8 cellular contexts compared by ENCODE assay signal in the genomic region with DNA sequence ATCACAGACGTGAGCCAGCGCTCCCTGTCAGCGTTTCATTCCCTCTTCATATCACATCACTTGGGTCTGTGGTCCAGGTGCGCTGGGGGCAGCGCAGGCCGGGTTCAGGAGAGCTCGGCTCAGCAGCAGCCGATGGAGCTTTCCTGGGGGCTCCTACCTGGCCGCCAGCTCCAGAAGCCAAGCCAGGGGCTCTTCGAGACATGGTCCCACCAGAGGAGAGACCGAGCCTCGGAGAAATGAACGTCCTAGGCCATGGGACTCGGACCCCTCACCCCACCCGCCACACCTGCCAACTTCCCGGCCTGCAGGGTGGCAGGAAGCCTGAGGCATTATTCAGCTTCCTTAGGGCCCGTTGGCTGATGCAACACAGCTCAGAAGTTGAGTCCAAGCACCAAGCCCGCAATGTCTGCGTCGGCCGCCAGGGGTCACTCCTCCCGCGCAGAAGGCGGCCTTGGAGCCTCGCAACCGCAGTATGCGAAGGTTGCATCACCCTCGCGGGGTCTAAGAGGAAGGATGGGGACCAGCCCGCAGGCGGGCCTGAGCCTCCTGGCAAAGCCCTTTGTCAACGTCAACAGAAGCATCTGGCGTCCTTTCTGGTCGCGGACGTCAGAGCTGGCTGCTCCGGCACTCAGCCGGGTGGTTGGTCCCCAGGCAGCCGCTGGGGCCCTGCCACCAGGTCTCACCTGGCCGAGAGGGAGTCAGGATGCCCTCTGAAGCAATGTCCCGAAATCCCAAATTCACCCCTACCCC. TPM values are rescaled to one million over a fixed set of nuclear protein-coding genes. Genes with fewer than 3 reads are reported as not detected.
DNase-seq lines count a peak whose midpoint lies in the region; ATAC-seq and TF ChIP-seq lines count a peak whose summit lies in the region.

No MANE protein-coding gene starts in this region.

- no TSS peak for BruUV-seq in PC-3 (replicated peaks; lab: Mats Ljungman, UMichigan)

- H3K36me3 ChIP-seq in PC-3 (ENCODE audit: low read depth, low read length) = no peaks in the 10 kb centered on the region

- peak overlapping the region; percentile 54; the same call in 1 of the 2 replicates for H2AFZ ChIP-seq in PC-3 (ENCODE audit: low read length)

- no peaks in the 10 kb centered on the region for H3F3A ChIP-seq in PC-3 (ENCODE audit: low read length, unreplicated experiment)

- DNase-seq in DMS114 treated with DMSO at 0.1 percent for 48 hours (lab: John Stamatoyannopoulos, UW; ENCODE audit: unreplicated experiment) (peak; percentile 62), PC-3 (peak; percentile 85), myocyte (ENCODE audit: low read depth) (peak; percentile 90)
- peak; percentile 95 for DNase-seq in activated T-cell treated with anti-CD3 and anti-CD28 coated beads, Interleukin-2, amount 50 U/mL, for 1 hour
- peak; percentile 89 to 91 for DNase-seq in stimulated activated CD8-positive, alpha-beta memory T cell treated with anti-CD3 and anti-CD28 coated beads, Interleukin-7, amount 100 ng/mL, for 48 hours (ENCODE audit: extremely low read depth in 1 of 2, low read depth in 1 of 2)

- POLR2A ChIA-PET in PC-3 (lab: Charles Lee; ENCODE audit: unreplicated experiment) = interaction anchor here (0.5 kb wide), 1 partner anchor 292 kb away, joined by 4 read pairs; no protein-coding TSS in a partner anchor

- H3K9ac ChIP-seq in PC-3 (ENCODE audit: low read length) = peak overlapping the region; percentile 33

- H3K4me1 ChIP-seq in PC-3 (ENCODE audit: insufficient read depth, low read length) = peaks cover 10% of the 10 kb centered on the region

- TF ChIP-seq RAD21 in Ishikawa (IDR thresholded peaks at IDR 0.05; ENCODE audit: low read depth) = peak; percentile 100

- intact Hi-C loops in PC-3 (cut with micrococcal nuclease) = loop anchor here (1.0 to 5.0 kb wide), 2 partner anchors 73 to 130 kb away; no protein-coding TSS in a partner anchor

- no peaks in the 10 kb centered on the region for H3K79me2 ChIP-seq in PC-3 (ENCODE audit: low read length)

- H3K27me3 ChIP-seq in PC-3 (ENCODE audit: low read length) = no peaks in the 10 kb centered on the region

- H3K9me2 ChIP-seq in PC-3 (replicated peaks; ENCODE audit: low read length) = no peaks in the 10 kb centered on the region

- ATAC-seq in GM21529 (IDR thresholded peaks at IDR 0.05; ENCODE audit: unreplicated experiment) = peak; percentile 44
- peak; percentile 75 for ATAC-seq in PC-3
- ATAC-seq in esophagus mucosa = peak; percentile 90

- H3K27ac ChIP-seq in PC-3 (ENCODE audit: low read length) = peak overlapping the region; percentile 44

- no peaks in the 10 kb centered on the region for H4K20me1 ChIP-seq in PC-3 (ENCODE audit: low read length)

- peak; percentile 69 for TF ChIP-seq CTCF in PC-3 (conservative IDR thresholded peaks at IDR 0.05; ENCODE audit: low read depth, low read length)

- CTCF ChIA-PET in PC-3 (lab: Charles Lee) = interaction anchor here (0.6 to 1.5 kb wide), 8 partner anchors 13 to 120 kb away, joined by 3 to 42 read pairs (median 4); a partner anchor contains a TSS

- H3K9me3 ChIP-seq in PC-3 (ENCODE audit: low read length) = no peaks in the 10 kb centered on the region

- peak; percentile 72; the same call in 1 of the 2 replicates for TF ChIP-seq EP300 in Ishikawa (IDR thresholded peaks at IDR 0.05; ENCODE audit: borderline replicate concordance)

- H3K4me3 ChIP-seq in PC-3 (ENCODE audit: low read length) = no peak overlapping the region

- peak overlapping the region; percentile 48 for H3K4me2 ChIP-seq in PC-3 (ENCODE audit: low read length)

TF ChIP-seq in Ishikawa, 13 proteins besides CTCF, POLR2A, EP300 and RAD21:
- TF ChIP-seq TAF1 (IDR thresholded peaks at IDR 0.05; ENCODE audit: low read depth) (peak; percentile 44; the same call in 1 of the 2 replicates), TEAD4 (IDR thresholded peaks at IDR 0.05) (peak; percentile 68), EGR1 (IDR thresholded peaks at IDR 0.05) (no peak), ZBTB7A (IDR thresholded peaks at IDR 0.05; ENCODE audit: low read depth) (no peak; the same call in 1 of the 2 replicates), CREB1 (IDR thresholded peaks at IDR 0.05; ENCODE audit: low read depth) (no peak), CEBPB (IDR thresholded peaks at IDR 0.05) (peak; percentile 98), NFIC (IDR thresholded peaks at IDR 0.05) (peak; percentile 67), FOXM1 (IDR thresholded peaks at IDR 0.05; ENCODE audit: borderline replicate concordance, low read depth) (0 out of 2 replicates have a peak, but pooled peaks have one; percentile 27), YY1 (IDR thresholded peaks at IDR 0.05; ENCODE audit: low read depth) (0 out of 2 replicates have a peak, but pooled peaks have one; percentile 25), TCF12 (IDR thresholded peaks at IDR 0.05; ENCODE audit: low read depth) (peak; percentile 76)
- TF ChIP-seq, protein P1, sequence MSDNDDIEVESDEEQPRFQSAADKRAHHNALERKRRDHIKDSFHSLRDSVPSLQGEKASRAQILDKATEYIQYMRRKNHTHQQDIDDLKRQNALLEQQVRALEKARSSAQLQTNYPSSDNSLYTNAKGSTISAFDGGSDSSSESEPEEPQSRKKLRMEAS (IDR thresholded peaks at IDR 0.05) = peak; percentile 84
- TF ChIP-seq, protein P2, sequence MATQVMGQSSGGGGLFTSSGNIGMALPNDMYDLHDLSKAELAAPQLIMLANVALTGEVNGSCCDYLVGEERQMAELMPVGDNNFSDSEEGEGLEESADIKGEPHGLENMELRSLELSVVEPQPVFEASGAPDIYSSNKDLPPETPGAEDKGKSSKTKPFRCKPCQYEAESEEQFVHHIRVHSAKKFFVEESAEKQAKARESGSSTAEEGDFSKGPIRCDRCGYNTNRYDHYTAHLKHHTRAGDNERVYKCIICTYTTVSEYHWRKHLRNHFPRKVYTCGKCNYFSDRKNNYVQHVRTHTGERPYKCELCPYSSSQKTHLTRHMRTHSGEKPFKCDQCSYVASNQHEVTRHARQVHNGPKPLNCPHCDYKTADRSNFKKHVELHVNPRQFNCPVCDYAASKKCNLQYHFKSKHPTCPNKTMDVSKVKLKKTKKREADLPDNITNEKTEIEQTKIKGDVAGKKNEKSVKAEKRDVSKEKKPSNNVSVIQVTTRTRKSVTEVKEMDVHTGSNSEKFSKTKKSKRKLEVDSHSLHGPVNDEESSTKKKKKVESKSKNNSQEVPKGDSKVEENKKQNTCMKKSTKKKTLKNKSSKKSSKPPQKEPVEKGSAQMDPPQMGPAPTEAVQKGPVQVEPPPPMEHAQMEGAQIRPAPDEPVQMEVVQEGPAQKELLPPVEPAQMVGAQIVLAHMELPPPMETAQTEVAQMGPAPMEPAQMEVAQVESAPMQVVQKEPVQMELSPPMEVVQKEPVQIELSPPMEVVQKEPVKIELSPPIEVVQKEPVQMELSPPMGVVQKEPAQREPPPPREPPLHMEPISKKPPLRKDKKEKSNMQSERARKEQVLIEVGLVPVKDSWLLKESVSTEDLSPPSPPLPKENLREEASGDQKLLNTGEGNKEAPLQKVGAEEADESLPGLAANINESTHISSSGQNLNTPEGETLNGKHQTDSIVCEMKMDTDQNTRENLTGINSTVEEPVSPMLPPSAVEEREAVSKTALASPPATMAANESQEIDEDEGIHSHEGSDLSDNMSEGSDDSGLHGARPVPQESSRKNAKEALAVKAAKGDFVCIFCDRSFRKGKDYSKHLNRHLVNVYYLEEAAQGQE (IDR thresholded peaks at IDR 0.05; ENCODE audit: low read depth) = no peak
- TF ChIP-seq, protein P3, sequence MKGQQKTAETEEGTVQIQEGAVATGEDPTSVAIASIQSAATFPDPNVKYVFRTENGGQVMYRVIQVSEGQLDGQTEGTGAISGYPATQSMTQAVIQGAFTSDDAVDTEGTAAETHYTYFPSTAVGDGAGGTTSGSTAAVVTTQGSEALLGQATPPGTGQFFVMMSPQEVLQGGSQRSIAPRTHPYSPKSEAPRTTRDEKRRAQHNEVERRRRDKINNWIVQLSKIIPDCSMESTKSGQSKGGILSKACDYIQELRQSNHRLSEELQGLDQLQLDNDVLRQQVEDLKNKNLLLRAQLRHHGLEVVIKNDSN (IDR thresholded peaks at IDR 0.05) = no peak

RNA-seq across cellular contexts. Expression of a gene that starts 13.2 kb away (rescaled TPM):
- 36.3 and 68.2 TPM in 2 replicates for total RNA-seq in PC-3 (2014; rRNA removed)
- 20.4 TPM for total RNA-seq in esophagus mucosa
- 24.4 and 27.1 TPM in 2 replicates for total RNA-seq in myocyte
- 28.0 TPM for polyA plus RNA-seq in myocyte (2012)
